1 cellular context compared by ENCODE assay signal in the genomic region with DNA sequence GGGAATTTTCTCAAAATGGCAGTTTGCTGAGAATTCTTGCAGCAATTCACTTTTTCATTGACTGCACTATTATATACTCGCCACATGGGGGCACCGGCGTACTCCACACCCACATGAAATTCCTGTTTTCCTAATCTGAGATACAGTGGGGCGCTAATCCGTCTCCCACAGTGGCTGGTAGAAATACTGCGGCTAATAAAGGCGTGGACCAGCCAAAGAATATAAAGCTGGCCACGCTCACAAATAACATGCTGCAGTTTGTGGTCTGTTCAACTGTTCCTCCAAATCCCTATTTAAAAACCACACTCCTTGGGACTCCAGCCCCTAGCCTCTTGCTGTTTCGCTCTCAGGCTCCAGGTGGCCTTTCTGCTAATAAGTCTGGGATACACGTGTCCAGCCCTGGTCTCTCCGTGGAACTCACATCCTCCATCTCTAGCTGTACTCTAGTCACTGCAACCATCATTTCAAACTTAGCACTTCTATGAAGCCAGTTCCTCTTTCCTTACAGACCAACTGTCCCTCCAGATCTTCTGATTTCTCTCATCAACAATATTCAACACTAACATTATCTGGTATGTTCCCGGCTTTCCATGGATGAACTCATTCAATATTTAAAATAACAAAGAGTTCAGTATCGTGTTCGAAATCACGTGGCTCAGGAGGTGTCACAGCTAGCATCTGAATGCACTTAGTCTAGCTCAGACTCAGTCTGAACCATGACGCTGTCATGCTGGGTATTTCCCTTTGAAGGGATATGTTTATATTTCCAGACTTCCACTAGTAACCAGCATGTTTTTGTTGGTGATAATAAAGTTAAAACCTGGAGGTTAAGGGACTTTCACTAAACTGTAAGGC.
TF ChIP-seq lines count a peak whose summit lies in the region.

No MANE protein-coding gene starts in this region.

TF ChIP-seq in K562, 482 proteins besides CTCF, POLR2A, EP300 and RAD21 (continued from another document and continues in another):
- TF ChIP-seq, protein P1, sequence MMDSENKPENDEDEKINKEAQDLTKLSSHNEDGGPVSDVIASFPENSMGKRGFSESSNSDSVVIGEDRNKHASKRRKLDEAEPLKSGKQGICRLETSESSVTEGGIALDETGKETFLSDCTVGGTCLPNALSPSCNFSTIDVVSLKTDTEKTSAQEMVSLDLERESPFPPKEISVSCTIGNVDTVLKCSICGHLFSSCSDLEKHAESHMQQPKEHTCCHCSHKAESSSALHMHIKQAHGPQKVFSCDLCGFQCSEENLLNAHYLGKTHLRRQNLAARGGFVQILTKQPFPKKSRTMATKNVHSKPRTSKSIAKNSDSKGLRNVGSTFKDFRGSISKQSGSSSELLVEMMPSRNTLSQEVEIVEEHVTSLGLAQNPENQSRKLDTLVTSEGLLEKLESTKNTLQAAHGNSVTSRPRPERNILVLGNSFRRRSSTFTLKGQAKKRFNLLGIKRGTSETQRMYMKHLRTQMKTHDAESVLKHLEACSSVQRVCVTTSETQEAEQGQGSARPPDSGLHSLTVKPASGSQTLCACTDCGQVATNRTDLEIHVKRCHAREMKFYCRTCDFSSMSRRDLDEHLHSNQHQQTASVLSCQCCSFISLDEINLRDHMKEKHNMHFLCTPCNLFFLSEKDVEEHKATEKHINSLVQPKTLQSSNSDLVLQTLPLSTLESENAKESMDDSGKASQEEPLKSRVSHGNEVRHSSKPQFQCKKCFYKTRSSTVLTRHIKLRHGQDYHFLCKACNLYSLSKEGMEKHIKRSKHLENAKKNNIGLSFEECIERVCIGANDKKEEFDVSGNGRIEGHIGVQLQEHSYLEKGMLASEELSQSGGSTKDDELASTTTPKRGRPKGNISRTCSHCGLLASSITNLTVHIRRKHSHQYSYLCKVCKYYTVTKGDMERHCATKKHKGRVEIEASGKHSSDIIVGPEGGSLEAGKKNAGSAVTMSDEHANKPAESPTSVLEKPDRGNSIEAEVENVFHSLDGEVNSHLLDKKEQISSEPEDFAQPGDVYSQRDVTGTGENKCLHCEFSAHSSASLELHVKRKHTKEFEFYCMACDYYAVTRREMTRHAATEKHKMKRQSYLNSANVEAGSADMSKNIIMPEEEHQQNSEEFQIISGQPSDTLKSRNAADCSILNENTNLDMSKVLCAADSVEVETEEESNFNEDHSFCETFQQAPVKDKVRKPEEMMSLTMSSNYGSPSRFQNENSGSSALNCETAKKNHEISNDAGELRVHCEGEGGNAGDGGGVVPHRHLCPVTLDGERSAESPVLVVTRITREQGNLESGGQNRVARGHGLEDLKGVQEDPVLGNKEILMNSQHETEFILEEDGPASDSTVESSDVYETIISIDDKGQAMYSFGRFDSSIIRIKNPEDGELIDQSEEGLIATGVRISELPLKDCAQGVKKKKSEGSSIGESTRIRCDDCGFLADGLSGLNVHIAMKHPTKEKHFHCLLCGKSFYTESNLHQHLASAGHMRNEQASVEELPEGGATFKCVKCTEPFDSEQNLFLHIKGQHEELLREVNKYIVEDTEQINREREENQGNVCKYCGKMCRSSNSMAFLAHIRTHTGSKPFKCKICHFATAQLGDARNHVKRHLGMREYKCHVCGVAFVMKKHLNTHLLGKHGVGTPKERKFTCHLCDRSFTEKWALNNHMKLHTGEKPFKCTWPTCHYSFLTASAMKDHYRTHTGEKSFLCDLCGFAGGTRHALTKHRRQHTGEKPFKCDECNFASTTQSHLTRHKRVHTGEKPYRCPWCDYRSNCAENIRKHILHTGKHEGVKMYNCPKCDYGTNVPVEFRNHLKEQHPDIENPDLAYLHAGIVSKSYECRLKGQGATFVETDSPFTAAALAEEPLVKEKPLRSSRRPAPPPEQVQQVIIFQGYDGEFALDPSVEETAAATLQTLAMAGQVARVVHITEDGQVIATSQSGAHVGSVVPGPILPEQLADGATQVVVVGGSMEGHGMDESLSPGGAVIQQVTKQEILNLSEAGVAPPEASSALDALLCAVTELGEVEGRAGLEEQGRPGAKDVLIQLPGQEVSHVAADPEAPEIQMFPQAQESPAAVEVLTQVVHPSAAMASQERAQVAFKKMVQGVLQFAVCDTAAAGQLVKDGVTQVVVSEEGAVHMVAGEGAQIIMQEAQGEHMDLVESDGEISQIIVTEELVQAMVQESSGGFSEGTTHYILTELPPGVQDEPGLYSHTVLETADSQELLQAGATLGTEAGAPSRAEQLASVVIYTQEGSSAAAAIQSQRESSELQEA (IDR thresholded peaks at IDR 0.05; ENCODE audit: low read depth): no peak
- TF ChIP-seq THRAP3 (IDR thresholded peaks at IDR 0.05; ENCODE audit: borderline replicate concordance): no peak
- TF ChIP-seq STAT5A (IDR thresholded peaks at IDR 0.05; ENCODE audit: borderline replicate concordance, low read length): no peak
- TF ChIP-seq ZNF232 (CRISPR knock-in tag; IDR thresholded peaks at IDR 0.05): no peak
- no peak for TF ChIP-seq KDM2B (CRISPR knock-in tag; IDR thresholded peaks at IDR 0.05)
- TF ChIP-seq GABPB2 (CRISPR knock-in tag; conservative IDR thresholded peaks at IDR 0.05): no peak
- TF ChIP-seq, protein P2, sequence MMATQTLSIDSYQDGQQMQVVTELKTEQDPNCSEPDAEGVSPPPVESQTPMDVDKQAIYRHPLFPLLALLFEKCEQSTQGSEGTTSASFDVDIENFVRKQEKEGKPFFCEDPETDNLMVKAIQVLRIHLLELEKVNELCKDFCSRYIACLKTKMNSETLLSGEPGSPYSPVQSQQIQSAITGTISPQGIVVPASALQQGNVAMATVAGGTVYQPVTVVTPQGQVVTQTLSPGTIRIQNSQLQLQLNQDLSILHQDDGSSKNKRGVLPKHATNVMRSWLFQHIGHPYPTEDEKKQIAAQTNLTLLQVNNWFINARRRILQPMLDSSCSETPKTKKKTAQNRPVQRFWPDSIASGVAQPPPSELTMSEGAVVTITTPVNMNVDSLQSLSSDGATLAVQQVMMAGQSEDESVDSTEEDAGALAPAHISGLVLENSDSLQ (IDR thresholded peaks at IDR 0.05): no peak
- no peak for TF ChIP-seq ESRRB (CRISPR knock-in tag; IDR thresholded peaks at IDR 0.05; ENCODE audit: borderline replicate concordance)
- no peak for TF ChIP-seq SOX6 (IDR thresholded peaks at IDR 0.05)
- TF ChIP-seq PTTG1 (tag; IDR thresholded peaks at IDR 0.05; ENCODE audit: low read depth): no peak
- no peak for TF ChIP-seq HDAC1 (IDR thresholded peaks at IDR 0.05)
- TF ChIP-seq RFX7 (CRISPR knock-in tag; IDR thresholded peaks at IDR 0.05): no peak
- TF ChIP-seq GATAD2B (IDR thresholded peaks at IDR 0.05; ENCODE audit: borderline replicate concordance): no peak
- TF ChIP-seq, protein P3, sequence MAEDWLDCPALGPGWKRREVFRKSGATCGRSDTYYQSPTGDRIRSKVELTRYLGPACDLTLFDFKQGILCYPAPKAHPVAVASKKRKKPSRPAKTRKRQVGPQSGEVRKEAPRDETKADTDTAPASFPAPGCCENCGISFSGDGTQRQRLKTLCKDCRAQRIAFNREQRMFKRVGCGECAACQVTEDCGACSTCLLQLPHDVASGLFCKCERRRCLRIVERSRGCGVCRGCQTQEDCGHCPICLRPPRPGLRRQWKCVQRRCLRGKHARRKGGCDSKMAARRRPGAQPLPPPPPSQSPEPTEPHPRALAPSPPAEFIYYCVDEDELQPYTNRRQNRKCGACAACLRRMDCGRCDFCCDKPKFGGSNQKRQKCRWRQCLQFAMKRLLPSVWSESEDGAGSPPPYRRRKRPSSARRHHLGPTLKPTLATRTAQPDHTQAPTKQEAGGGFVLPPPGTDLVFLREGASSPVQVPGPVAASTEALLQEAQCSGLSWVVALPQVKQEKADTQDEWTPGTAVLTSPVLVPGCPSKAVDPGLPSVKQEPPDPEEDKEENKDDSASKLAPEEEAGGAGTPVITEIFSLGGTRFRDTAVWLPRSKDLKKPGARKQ (CRISPR knock-in tag; IDR thresholded peaks at IDR 0.05): no peak
- TF ChIP-seq, protein P4, sequence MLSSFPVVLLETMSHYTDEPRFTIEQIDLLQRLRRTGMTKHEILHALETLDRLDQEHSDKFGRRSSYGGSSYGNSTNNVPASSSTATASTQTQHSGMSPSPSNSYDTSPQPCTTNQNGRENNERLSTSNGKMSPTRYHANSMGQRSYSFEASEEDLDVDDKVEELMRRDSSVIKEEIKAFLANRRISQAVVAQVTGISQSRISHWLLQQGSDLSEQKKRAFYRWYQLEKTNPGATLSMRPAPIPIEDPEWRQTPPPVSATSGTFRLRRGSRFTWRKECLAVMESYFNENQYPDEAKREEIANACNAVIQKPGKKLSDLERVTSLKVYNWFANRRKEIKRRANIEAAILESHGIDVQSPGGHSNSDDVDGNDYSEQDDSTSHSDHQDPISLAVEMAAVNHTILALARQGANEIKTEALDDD (IDR thresholded peaks at IDR 0.05): peak; percentile 59; the same call in 1 of the 2 replicates
- 0 out of 2 replicates have a peak, but pooled peaks have one; percentile 14 for TF ChIP-seq DPF2 (IDR thresholded peaks at IDR 0.05)
- TF ChIP-seq MYNN (IDR thresholded peaks at IDR 0.05): no peak
- no peak for TF ChIP-seq MYNN (CRISPR knock-in tag; IDR thresholded peaks at IDR 0.05)
- no peak for TF ChIP-seq ETV5 (CRISPR knock-in tag; IDR thresholded peaks at IDR 0.05; ENCODE audit: low read depth)
- TF ChIP-seq, protein P5, sequence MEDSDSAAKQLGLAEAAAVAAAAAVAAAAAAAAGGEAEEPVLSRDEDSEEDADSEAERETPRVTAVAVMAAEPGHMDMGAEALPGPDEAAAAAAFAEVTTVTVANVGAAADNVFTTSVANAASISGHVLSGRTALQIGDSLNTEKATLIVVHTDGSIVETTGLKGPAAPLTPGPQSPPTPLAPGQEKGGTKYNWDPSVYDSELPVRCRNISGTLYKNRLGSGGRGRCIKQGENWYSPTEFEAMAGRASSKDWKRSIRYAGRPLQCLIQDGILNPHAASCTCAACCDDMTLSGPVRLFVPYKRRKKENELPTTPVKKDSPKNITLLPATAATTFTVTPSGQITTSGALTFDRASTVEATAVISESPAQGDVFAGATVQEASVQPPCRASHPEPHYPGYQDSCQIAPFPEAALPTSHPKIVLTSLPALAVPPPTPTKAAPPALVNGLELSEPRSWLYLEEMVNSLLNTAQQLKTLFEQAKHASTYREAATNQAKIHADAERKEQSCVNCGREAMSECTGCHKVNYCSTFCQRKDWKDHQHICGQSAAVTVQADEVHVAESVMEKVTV (CRISPR knock-in tag; IDR thresholded peaks at IDR 0.05): peak; percentile 78
- no peak for TF ChIP-seq BRF1 (IDR thresholded peaks at IDR 0.05; ENCODE audit: borderline replicate concordance, extremely low read depth, insufficient read length)
- TF ChIP-seq ZNF133 (CRISPR knock-in tag; IDR thresholded peaks at IDR 0.05): no peak
- TF ChIP-seq, protein P6, sequence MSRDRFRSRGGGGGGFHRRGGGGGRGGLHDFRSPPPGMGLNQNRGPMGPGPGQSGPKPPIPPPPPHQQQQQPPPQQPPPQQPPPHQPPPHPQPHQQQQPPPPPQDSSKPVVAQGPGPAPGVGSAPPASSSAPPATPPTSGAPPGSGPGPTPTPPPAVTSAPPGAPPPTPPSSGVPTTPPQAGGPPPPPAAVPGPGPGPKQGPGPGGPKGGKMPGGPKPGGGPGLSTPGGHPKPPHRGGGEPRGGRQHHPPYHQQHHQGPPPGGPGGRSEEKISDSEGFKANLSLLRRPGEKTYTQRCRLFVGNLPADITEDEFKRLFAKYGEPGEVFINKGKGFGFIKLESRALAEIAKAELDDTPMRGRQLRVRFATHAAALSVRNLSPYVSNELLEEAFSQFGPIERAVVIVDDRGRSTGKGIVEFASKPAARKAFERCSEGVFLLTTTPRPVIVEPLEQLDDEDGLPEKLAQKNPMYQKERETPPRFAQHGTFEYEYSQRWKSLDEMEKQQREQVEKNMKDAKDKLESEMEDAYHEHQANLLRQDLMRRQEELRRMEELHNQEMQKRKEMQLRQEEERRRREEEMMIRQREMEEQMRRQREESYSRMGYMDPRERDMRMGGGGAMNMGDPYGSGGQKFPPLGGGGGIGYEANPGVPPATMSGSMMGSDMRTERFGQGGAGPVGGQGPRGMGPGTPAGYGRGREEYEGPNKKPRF (IDR thresholded peaks at IDR 0.05; ENCODE audit: low read depth, low read length): no peak
- TF ChIP-seq PHF20 (IDR thresholded peaks at IDR 0.05; ENCODE audit: partially characterized antibody): no peak
- no peak for TF ChIP-seq XRCC5 (IDR thresholded peaks at IDR 0.05; ENCODE audit: low read depth, low read length)
- TF ChIP-seq ZBED1 (IDR thresholded peaks at IDR 0.05): no peak
- TF ChIP-seq, protein P7, sequence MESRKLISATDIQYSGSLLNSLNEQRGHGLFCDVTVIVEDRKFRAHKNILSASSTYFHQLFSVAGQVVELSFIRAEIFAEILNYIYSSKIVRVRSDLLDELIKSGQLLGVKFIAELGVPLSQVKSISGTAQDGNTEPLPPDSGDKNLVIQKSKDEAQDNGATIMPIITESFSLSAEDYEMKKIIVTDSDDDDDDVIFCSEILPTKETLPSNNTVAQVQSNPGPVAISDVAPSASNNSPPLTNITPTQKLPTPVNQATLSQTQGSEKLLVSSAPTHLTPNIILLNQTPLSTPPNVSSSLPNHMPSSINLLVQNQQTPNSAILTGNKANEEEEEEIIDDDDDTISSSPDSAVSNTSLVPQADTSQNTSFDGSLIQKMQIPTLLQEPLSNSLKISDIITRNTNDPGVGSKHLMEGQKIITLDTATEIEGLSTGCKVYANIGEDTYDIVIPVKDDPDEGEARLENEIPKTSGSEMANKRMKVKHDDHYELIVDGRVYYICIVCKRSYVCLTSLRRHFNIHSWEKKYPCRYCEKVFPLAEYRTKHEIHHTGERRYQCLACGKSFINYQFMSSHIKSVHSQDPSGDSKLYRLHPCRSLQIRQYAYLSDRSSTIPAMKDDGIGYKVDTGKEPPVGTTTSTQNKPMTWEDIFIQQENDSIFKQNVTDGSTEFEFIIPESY (CRISPR knock-in tag; IDR thresholded peaks at IDR 0.05): no peak
- TF ChIP-seq CBFB (CRISPR knock-in tag; IDR thresholded peaks at IDR 0.05): no peak
- TF ChIP-seq TBP (optimal IDR thresholded peaks at IDR 0.05; ENCODE audit: low read depth, low read length): no peak
- TF ChIP-seq HSF4 (CRISPR knock-in tag; IDR thresholded peaks at IDR 0.05; ENCODE audit: borderline replicate concordance): no peak
- no peak for TF ChIP-seq ZNF140 (CRISPR knock-in tag; IDR thresholded peaks at IDR 0.05)
- no peak for TF ChIP-seq SMARCE1 (IDR thresholded peaks at IDR 0.05)
- TF ChIP-seq, protein P8, sequence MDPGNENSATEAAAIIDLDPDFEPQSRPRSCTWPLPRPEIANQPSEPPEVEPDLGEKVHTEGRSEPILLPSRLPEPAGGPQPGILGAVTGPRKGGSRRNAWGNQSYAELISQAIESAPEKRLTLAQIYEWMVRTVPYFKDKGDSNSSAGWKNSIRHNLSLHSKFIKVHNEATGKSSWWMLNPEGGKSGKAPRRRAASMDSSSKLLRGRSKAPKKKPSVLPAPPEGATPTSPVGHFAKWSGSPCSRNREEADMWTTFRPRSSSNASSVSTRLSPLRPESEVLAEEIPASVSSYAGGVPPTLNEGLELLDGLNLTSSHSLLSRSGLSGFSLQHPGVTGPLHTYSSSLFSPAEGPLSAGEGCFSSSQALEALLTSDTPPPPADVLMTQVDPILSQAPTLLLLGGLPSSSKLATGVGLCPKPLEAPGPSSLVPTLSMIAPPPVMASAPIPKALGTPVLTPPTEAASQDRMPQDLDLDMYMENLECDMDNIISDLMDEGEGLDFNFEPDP (CRISPR knock-in tag; IDR thresholded peaks at IDR 0.05): no peak
- TF ChIP-seq, protein P9, sequence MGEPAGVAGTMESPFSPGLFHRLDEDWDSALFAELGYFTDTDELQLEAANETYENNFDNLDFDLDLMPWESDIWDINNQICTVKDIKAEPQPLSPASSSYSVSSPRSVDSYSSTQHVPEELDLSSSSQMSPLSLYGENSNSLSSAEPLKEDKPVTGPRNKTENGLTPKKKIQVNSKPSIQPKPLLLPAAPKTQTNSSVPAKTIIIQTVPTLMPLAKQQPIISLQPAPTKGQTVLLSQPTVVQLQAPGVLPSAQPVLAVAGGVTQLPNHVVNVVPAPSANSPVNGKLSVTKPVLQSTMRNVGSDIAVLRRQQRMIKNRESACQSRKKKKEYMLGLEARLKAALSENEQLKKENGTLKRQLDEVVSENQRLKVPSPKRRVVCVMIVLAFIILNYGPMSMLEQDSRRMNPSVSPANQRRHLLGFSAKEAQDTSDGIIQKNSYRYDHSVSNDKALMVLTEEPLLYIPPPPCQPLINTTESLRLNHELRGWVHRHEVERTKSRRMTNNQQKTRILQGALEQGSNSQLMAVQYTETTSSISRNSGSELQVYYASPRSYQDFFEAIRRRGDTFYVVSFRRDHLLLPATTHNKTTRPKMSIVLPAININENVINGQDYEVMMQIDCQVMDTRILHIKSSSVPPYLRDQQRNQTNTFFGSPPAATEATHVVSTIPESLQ (CRISPR knock-in tag; IDR thresholded peaks at IDR 0.05): no peak
- no peak for TF ChIP-seq ZNF311 (CRISPR knock-in tag; IDR thresholded peaks at IDR 0.05)
